ENCODE assay signal across 8 cellular contexts in the genomic region with DNA sequence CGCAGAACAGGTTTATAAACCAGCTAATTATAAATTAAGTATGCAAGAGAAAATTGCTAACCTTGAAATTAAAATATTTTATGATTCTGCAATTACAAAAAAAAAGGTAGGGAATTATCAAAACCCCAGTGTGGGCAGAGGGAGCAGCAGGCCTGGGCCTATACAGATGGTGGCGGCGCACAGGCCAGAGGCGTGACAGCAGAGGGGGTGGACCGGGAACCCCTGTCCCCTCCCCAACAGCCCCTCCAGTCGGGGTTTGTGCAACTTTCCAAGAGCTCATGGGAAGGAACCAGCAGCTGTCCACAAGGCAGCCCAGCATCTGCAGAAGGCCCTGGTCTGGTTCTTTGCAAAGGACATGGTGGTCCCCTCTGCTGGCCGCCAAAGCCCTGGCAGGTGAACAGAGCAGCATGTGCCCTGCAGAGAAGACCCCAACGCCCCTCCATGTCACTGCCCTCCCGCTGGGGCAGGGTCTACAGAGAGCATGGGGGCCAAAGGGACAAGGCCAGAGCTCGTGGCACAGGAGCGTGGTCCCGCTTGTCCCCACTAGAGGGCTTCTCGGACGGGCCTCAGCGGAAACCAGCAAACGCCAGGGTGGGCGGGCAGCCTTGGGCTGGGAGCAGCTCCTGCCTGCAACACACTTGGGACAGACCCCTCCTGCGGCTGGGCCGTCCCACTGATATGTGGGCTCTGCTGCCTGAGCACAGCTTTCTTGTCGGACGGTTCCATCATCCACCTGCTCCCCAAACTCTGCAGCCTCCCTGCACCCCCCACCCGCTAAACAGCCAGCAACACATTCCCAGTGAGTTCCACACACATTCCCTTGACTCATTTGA.
DNase-seq lines count a peak whose midpoint lies in the region; ATAC-seq, FAIRE-seq and TF ChIP-seq lines count a peak whose summit lies in the region.

No MANE protein-coding gene starts in this region.

- H3K4me1 ChIP-seq in osteoblast (ENCODE audit: insufficient read depth, low read length), result peaks cover 3% of the 10 kb centered on the region

- ATAC-seq in HG03139 (IDR thresholded peaks at IDR 0.05; ENCODE audit: unreplicated experiment), result peak; percentile 75

- peak; percentile 20 for TF ChIP-seq CTCF in WI38 (IDR thresholded peaks at IDR 0.05; ENCODE audit: low read depth, low read length)
- TF ChIP-seq CTCF in epithelial cell of proximal tubule (conservative IDR thresholded peaks at IDR 0.05; ENCODE audit: low read depth, low read length), result peak; percentile 64
- peak; percentile 61 for TF ChIP-seq CTCF in osteoblast (IDR thresholded peaks at IDR 0.05; ENCODE audit: extremely low read depth, low read depth, low read length)

- H2AFZ ChIP-seq in osteoblast (ENCODE audit: low read length), result no peak overlapping the region

- H3K27me3 ChIP-seq in osteoblast (ENCODE audit: insufficient read depth, low read length), result no peaks in the 10 kb centered on the region

- H3K4me3 ChIP-seq in WI38 (ENCODE audit: low read depth, low read length) (no peak overlapping the region), epithelial cell of proximal tubule (ENCODE audit: low read depth, low read length) (no peak overlapping the region), osteoblast (ENCODE audit: insufficient read depth, low read length) (no peak overlapping the region)

- DNase-seq in GM12891 (ENCODE audit: insufficient read length, low spot score) (peak; percentile 72), epithelial cell of proximal tubule (ENCODE audit: low read depth) (no peak), osteoblast (ENCODE audit: insufficient read length, low spot score, missing footprints) (peak; percentile 96), DMS153 treated with DMSO at 0.1 percent for 48 hours (lab: John Stamatoyannopoulos, UW; ENCODE audit: unreplicated experiment) (no peak), pons (ENCODE audit: low spot score) (no peak), DMS79 treated with DMSO at 0.1 percent for 48 hours (lab: John Stamatoyannopoulos, UW) (no peak)

- peaks cover 9% of the 10 kb centered on the region for H3K36me3 ChIP-seq in osteoblast (ENCODE audit: insufficient read depth, low read length)

- H3K79me2 ChIP-seq in osteoblast (ENCODE audit: insufficient read depth, low read length), result peaks cover 83% of the 10 kb centered on the region

- TF ChIP-seq POLR2A in GM12891 (IDR thresholded peaks at IDR 0.05; ENCODE audit: low read depth, low read length), result no peak

- no peak overlapping the region for H3K4me2 ChIP-seq in osteoblast (ENCODE audit: insufficient read depth, low read length)

- peaks cover 48% of the 10 kb centered on the region for H4K20me1 ChIP-seq in osteoblast (ENCODE audit: insufficient read depth, low read length)

- no peak overlapping the region for H3K27ac ChIP-seq in osteoblast (ENCODE audit: low read depth, low read length)

- no peak for FAIRE-seq in GM12891 (lab: Jason Lieb, UNC)

- no peaks in the 10 kb centered on the region for H3K9me3 ChIP-seq in osteoblast (ENCODE audit: low read depth, low read length)

TF ChIP-seq in GM12891, 5 proteins besides CTCF, POLR2A, EP300 and RAD21:
- no peak for TF ChIP-seq TAF1 (IDR thresholded peaks at IDR 0.05; ENCODE audit: low read depth, low read length)
- TF ChIP-seq POLR2AphosphoS5 (IDR thresholded peaks at IDR 0.05; ENCODE audit: low read depth, low read length), result no peak
- TF ChIP-seq SPI1 (IDR thresholded peaks at IDR 0.05; ENCODE audit: low read depth, low read length), result no peak
- no peak for TF ChIP-seq POU2F2 (IDR thresholded peaks at IDR 0.05; ENCODE audit: low read depth, low read length)
- TF ChIP-seq PAX5 (IDR thresholded peaks at IDR 0.05; ENCODE audit: insufficient read depth, low read length, severe bottlenecking), result no peak

Comparison
In these comparisons a context has a peak if more than half of its experiments do, and no peak if none do; other contexts are left out.
1. DNase-seq: peak in GM12891 (single experiment) and osteoblast (single experiment); none in epithelial cell of proximal tubule (single experiment), DMS153 treated with DMSO at 0.1 percent for 48 hours (single experiment), pons (single experiment) and DMS79 treated with DMSO at 0.1 percent for 48 hours (single experiment).
2. Peak in every context shown above with its lines, with median percentiles within 50 percentile points of each other: CTCF ChIP-seq.